In genomic region chr4:74953647-74954046, GRCh38 we compare ENCODE assay signal across 33 cellular contexts. TPM values are rescaled to one million over a fixed set of nuclear protein-coding genes. Genes with fewer than 3 reads are reported as not detected.
"Had no signal": no experiment of that assay in that cellular context is flagged by ENCODE, and none has a peak within 500 bp of the region (broad histone marks: within the 10 kb centered on the region; RNA-seq: fewer than 3 reads in every experiment).

No MANE protein-coding gene starts in this region.

- H3K9me3 ChIP-seq: esophagus muscularis mucosa, gastroesophageal sphincter had no signal

- H3K4me3 Mint-ChIP-seq: activated B cell treated with CpG ODN at 0.5 μM for 24 hours; activated CD8-positive, alpha-beta T cell treated with anti-CD3 and anti-CD28 coated beads for 36 hours; activated naive CD8-positive, alpha-beta T cell; activated T-cell treated with anti-CD3 and anti-CD28 coated beads, Interleukin-2, amount 50 U/mL, for 4 hours; activated T-helper 17 cell treated with anti-CD3 and anti-CD28 coated beads, Interleukin-2, amount 50 U/mL, for 72 hours; central memory CD8-positive, alpha-beta T cell; dendritic cell treated with granulocyte-macrophage colony-stimulating factor and Interleukin-4, amounts not matched to agents 40 ng/mL and 50 ng/mL, for 4 days; T-helper 17 cell; T-helper 2 cell treated with Interferon-gamma antibody and Interleukin-4, amounts not matched to agents 5 μg/mL and 100 μg/mL, for 36 hours had no signal

- FAIRE-seq: astrocyte, bronchial epithelial cell had no signal

- H3K36me3 Mint-ChIP-seq: activated naive CD8-positive, alpha-beta T cell had no signal

- H3K9me3 Mint-ChIP-seq: activated B cell treated with CpG ODN at 0.5 μM for 24 hours; activated CD8-positive, alpha-beta T cell treated with anti-CD3 and anti-CD28 coated beads for 36 hours; activated T-cell treated with anti-CD3 and anti-CD28 coated beads, Interleukin-2, amount 50 U/mL, for 4 hours; activated T-helper 17 cell treated with anti-CD3 and anti-CD28 coated beads, Interleukin-2, amount 50 U/mL, for 72 hours; central memory CD8-positive, alpha-beta T cell; dendritic cell treated with granulocyte-macrophage colony-stimulating factor and Interleukin-4, amounts not matched to agents 40 ng/mL and 50 ng/mL, for 4 days; T-helper 2 cell treated with Interferon-gamma antibody and Interleukin-4, amounts not matched to agents 5 μg/mL and 100 μg/mL, for 36 hours had no signal

- ATAC-seq: activated CD4-positive, CD25-positive, alpha-beta regulatory T cell treated with anti-CD3 and anti-CD28 coated beads, Interleukin-2, amount 50 U/mL, for 24 hours; activated CD8-positive, alpha-beta T cell treated with anti-CD3 and anti-CD28 coated beads for 36 hours; activated T-cell treated with anti-CD3 and anti-CD28 coated beads, Interleukin-2, amount 50 U/mL, for 4 hours; activated T-helper 17 cell treated with anti-CD3 and anti-CD28 coated beads, Interleukin-2, amount 50 U/mL, for 72 hours; foreskin keratinocyte; gastroesophageal sphincter; T-helper 17 cell had no signal

- H3K4me3 ChIP-seq: coronary artery, dorsolateral prefrontal cortex, esophagus muscularis mucosa, gastroesophageal sphincter had no signal

- H3K27me3 Mint-ChIP-seq: activated B cell treated with CpG ODN at 0.5 μM for 24 hours; activated CD8-positive, alpha-beta T cell treated with anti-CD3 and anti-CD28 coated beads for 36 hours; dendritic cell treated with granulocyte-macrophage colony-stimulating factor and Interleukin-4, amounts not matched to agents 40 ng/mL and 50 ng/mL, for 4 days; T-helper 17 cell had no signal

- H3K4me1 Mint-ChIP-seq: activated T-helper 17 cell treated with anti-CD3 and anti-CD28 coated beads, Interleukin-2, amount 50 U/mL, for 72 hours; central memory CD8-positive, alpha-beta T cell; T-helper 17 cell had no signal

- H3K4me1 ChIP-seq: esophagus muscularis mucosa, gastroesophageal sphincter had no signal

- DNase-seq: activated B cell treated with CpG ODN at 0.5 μM for 24 hours; activated CD4-positive, alpha-beta T cell treated with anti-CD3 and anti-CD28 coated beads for 48 hours; activated CD4-positive, alpha-beta T cell treated with anti-CD3 and anti-CD28 coated beads, Interleukin-2, amount 50 U/mL, for 1 hour; activated CD4-positive, alpha-beta T cell treated with anti-CD3 and anti-CD28 coated beads, Interleukin-2, amount 50 U/mL, for 48 hours; activated CD8-positive, alpha-beta memory T cell treated with anti-CD3 and anti-CD28 coated beads for 24 hours; activated CD8-positive, alpha-beta T cell treated with anti-CD3 and anti-CD28 coated beads for 36 hours; activated effector memory CD4-positive, alpha-beta T cell treated with Interleukin-2 at 50 U/mL for 16 hours; activated gamma-delta T cell treated with Interleukin-2 at 50 U/mL for 16 hours; activated naive CD4-positive, alpha-beta T cell treated with anti-CD3 and anti-CD28 coated beads, Interleukin-2, amount 50 U/mL, for 16 hours; activated naive CD4-positive, alpha-beta T cell treated with Interleukin-2 at 50 U/mL for 16 hours; activated T-cell treated with anti-CD3 and anti-CD28 coated beads, Interleukin-2, amount 50 U/mL, for 4 hours; amniotic stem cell; anterior cingulate cortex; brain microvascular endothelial cell; dorsolateral prefrontal cortex; effector memory CD4-positive, alpha-beta T cell; erythroblast; foreskin keratinocyte; T-helper 1 cell; T-helper 17 cell; T1000; WERI-Rb-1 had no signal

- H3K27ac Mint-ChIP-seq: activated B cell treated with CpG ODN at 0.5 μM for 24 hours; activated CD8-positive, alpha-beta T cell treated with anti-CD3 and anti-CD28 coated beads for 36 hours; activated naive CD8-positive, alpha-beta T cell; activated T-helper 17 cell treated with anti-CD3 and anti-CD28 coated beads, Interleukin-2, amount 50 U/mL, for 72 hours; dendritic cell treated with granulocyte-macrophage colony-stimulating factor and Interleukin-4, amounts not matched to agents 40 ng/mL and 50 ng/mL, for 4 days; T-helper 17 cell; T-helper 2 cell treated with Interferon-gamma antibody and Interleukin-4, amounts not matched to agents 5 μg/mL and 100 μg/mL, for 36 hours had no signal

- H3K27me3 ChIP-seq: brain microvascular endothelial cell, dorsolateral prefrontal cortex, esophagus muscularis mucosa, foreskin keratinocyte, gastroesophageal sphincter had no signal

- H3K27ac ChIP-seq: brain microvascular endothelial cell, coronary artery, dorsolateral prefrontal cortex, esophagus muscularis mucosa, foreskin keratinocyte, gastroesophageal sphincter, WERI-Rb-1 had no signal

- H3K36me3 ChIP-seq: brain microvascular endothelial cell, esophagus muscularis mucosa, gastroesophageal sphincter, WERI-Rb-1 had no signal

RNA-seq across cellular contexts. Expression of gene PARM1, which starts 20.7 kb away (rescaled TPM):
- total RNA-seq: bronchial epithelial cell had no signal
